Comparison of ENCODE assay signal across 4 cellular contexts in the genomic region with DNA sequence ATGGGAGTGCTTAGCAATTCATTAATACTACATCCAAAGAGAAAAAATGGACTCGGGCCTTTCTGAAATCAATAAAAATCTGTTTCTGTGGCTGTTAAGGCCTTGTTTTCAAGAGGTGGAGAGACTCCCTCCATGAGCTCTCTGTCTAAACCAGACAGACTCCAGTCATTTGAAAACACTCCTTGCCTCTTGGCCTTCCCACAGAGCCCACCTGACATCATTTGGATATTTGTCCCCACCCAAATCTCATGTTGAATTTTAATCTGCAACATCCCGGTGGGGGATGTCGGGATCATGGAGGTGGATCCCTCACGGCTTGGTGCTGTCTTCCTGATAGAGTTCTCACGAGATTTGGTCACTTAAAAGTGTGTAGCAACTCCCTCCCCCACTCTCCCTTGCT.
"Had no signal": no experiment of that assay in that cellular context is flagged by ENCODE, and none has a peak within 500 bp of the region (broad histone marks: within the 10 kb centered on the region; RNA-seq: fewer than 3 reads in every experiment).

No MANE protein-coding gene starts in this region.

- H3K27ac ChIP-seq: HL-60 had no signal

- H3K4me3 ChIP-seq: K562 had no signal

- DNase-seq: IMR-90, KBM-7 had no signal
